Comparison of ENCODE assay signal across 8 cellular contexts in genomic region chr16:3716831-3717234, GRCh38. TPM values are rescaled to one million over a fixed set of nuclear protein-coding genes. Genes with fewer than 3 reads are reported as not detected.
A peak's percentile ranks its signal among the peaks of the same experiment; 100 is the strongest.
DNase-seq lines count a peak whose midpoint lies in the region; ATAC-seq and TF ChIP-seq lines count a peak whose summit lies in the region.

No MANE protein-coding gene starts in this region.

- H3K36me3 Mint-ChIP-seq in Calu3 (ENCODE audit: insufficient read depth, unreplicated experiment) (peaks cover 56% of the 10 kb centered on the region), endodermal cell (ENCODE audit: low read depth) (peaks cover 16% of the 10 kb centered on the region), naive B cell (no peaks in the 10 kb centered on the region)

- TF ChIP-seq CTCF in Calu3 (IDR thresholded peaks at IDR 0.05; ENCODE audit: unreplicated experiment) (no peak), WERI-Rb-1 (IDR thresholded peaks at IDR 0.05; ENCODE audit: low read depth, low read length) (no peak), endodermal cell (conservative IDR thresholded peaks at IDR 0.05) (no peak), testis (IDR thresholded peaks at IDR 0.05) (no peak)

- no peaks in the 10 kb centered on the region for H3K9me3 Mint-ChIP-seq in Calu3 (ENCODE audit: low read depth, unreplicated experiment)
- no peaks in the 10 kb centered on the region for H3K9me3 Mint-ChIP-seq in endodermal cell
- no peaks in the 10 kb centered on the region for H3K9me3 Mint-ChIP-seq in naive B cell

- H3K27ac ChIP-seq in WERI-Rb-1 (peak overlapping the region; percentile 92), endodermal cell (ENCODE audit: low read depth, low read length) (peak overlapping the region; percentile 47), testis (peak overlapping the region; percentile 63 to 70)

- no peak for TF ChIP-seq POLR2A in testis (IDR thresholded peaks at IDR 0.05)

- intact Hi-C loops in Calu3 (cut with micrococcal nuclease; ENCODE audit: unreplicated experiment) = no loop called here
- intact Hi-C loops in testis (cut with DNase I; ENCODE audit: low total_unique reads) = no loop called here

- peak overlapping the region; percentile 72 for H3K27ac Mint-ChIP-seq in Calu3 (ENCODE audit: unreplicated experiment)
- H3K27ac Mint-ChIP-seq in endodermal cell = peak overlapping the region; percentile 91
- peak overlapping the region in 5 of 6 donors; percentile 61 to 93 (median 82) for H3K27ac Mint-ChIP-seq in naive B cell

- H3K27me3 ChIP-seq in WERI-Rb-1 (ENCODE audit: insufficient read depth, low read depth, severe bottlenecking) = no peaks in the 10 kb centered on the region
- H3K27me3 ChIP-seq in endodermal cell (ENCODE audit: control insufficient read depth, insufficient read depth, low read length, poor library complexity, severe bottlenecking) = no peaks in the 10 kb centered on the region
- H3K27me3 ChIP-seq in testis = no peaks in the 10 kb centered on the region

- H3K9me3 ChIP-seq in WERI-Rb-1 (ENCODE audit: severe bottlenecking) = no peaks in the 10 kb centered on the region
- no peaks in the 10 kb centered on the region for H3K9me3 ChIP-seq in endodermal cell (ENCODE audit: control insufficient read depth, low read length)
- no peaks in the 10 kb centered on the region for H3K9me3 ChIP-seq in testis

- DNase-seq in Calu3 (peak; percentile 46), HuH-7 (ENCODE audit: low spot score) (peak; percentile 36), WERI-Rb-1 (peak; percentile 47), endodermal cell (peak; percentile 70), naive B cell (no peak), testis (peak; percentile 38), NCI-H1105 treated with DMSO at 0.1 percent for 48 hours (lab: John Stamatoyannopoulos, UW) (no peak)

- H3K4me1 ChIP-seq in endodermal cell (ENCODE audit: control insufficient read depth, insufficient read depth, low read length) (no peaks in the 10 kb centered on the region), testis (peaks cover 14% of the 10 kb centered on the region)

- H3K4me3 ChIP-seq in WERI-Rb-1 (ENCODE audit: low read depth, low read length) (peak overlapping the region; percentile 97), endodermal cell (ENCODE audit: low read length) (peak overlapping the region; percentile 94), testis (peak overlapping the region; percentile 91 to 94)

- H3K27me3 Mint-ChIP-seq in Calu3 (ENCODE audit: unreplicated experiment) = no peaks in the 10 kb centered on the region
- H3K27me3 Mint-ChIP-seq in endodermal cell (ENCODE audit: insufficient read depth) = no peaks in the 10 kb centered on the region
- no peaks in the 10 kb centered on the region for H3K27me3 Mint-ChIP-seq in naive B cell

- peaks cover 40% of the 10 kb centered on the region for H3K4me1 Mint-ChIP-seq in Calu3 (ENCODE audit: low read depth, unreplicated experiment)
- peaks cover 25% of the 10 kb centered on the region for H3K4me1 Mint-ChIP-seq in endodermal cell
- peaks cover 16 to 46% (median 20%) of the 10 kb centered on the region in 3 donors for H3K4me1 Mint-ChIP-seq in naive B cell

- H3K36me3 ChIP-seq in WERI-Rb-1 (peaks cover 40% of the 10 kb centered on the region), endodermal cell (ENCODE audit: control insufficient read depth, insufficient read depth, low read length) (no peaks in the 10 kb centered on the region), testis (ENCODE audit: low read depth, missing control alignments) (no peaks in the 10 kb centered on the region)

- peak overlapping the region; percentile 92 for H3K9ac ChIP-seq in endodermal cell (ENCODE audit: extremely low read depth, low read length, poor library complexity, severe bottlenecking)

- H3K4me3 Mint-ChIP-seq in Calu3 (ENCODE audit: low read depth, unreplicated experiment) (peak overlapping the region; percentile 95), endodermal cell (peak overlapping the region; percentile 88), naive B cell (peak overlapping the region; percentile 80 to 96 (median 90))

- ATAC-seq in GM19463 (IDR thresholded peaks at IDR 0.05; ENCODE audit: unreplicated experiment) = peak; percentile 14
- peak; percentile 15 for ATAC-seq in naive B cell (ENCODE audit: low read depth in 2 of 2)

- CTCF ChIA-PET in Calu3 (lab: Charles Lee) = interaction anchor here (0.7 kb wide), 1 partner anchor 20 kb away, joined by 4 read pairs; no protein-coding TSS in a partner anchor

- WGBS in endodermal cell (ENCODE audit: insufficient coverage in 1 of 2, insufficient read length in 1 of 2), 2 experiments = 1 to 2% methylated on average over 24 to 34 of the region's 34 CpGs
- 0% methylated on average over 16 to 34 of the region's 34 CpGs for WGBS in testis, 2 donors

- BruUV-seq in Calu3 (replicated peaks; lab: Mats Ljungman, UMichigan) = no TSS peak

RNA-seq across cellular contexts. Expression of gene TRAP1, which starts 0.5 kb away (rescaled TPM):
- total RNA-seq in Calu3 (2022) = 232 and 244 TPM in 2 replicates
- 100 to 1,000 TPM; 144 to 156 TPM for total RNA-seq in endodermal cell
- polyA plus RNA-seq in endodermal cell (2013, experiment 1 of 2) = 114 TPM
- 102 TPM for polyA plus RNA-seq in endodermal cell (2013, experiment 2 of 2)
- polyA plus RNA-seq in naive B cell (ENCODE audit: low read depth in 6 of 6) = 10 to 100 TPM; 31.2 to 54.4 (median 39.8) TPM
- total RNA-seq in testis = 100 to 1,000 TPM; 131 to 140 TPM
- polyA plus RNA-seq in testis (ENCODE audit: insufficient read depth, low read depth, low replicate concordance) = 80.0 TPM

Comparison
In these comparisons a context has a peak if more than half of its experiments do, and no peak if none do; other contexts are left out.
1. DNase-seq: peak in Calu3 (single experiment), HuH-7 (single experiment), WERI-Rb-1 (single experiment), endodermal cell (single experiment) and testis (single experiment); none in naive B cell (single experiment) and NCI-H1105 treated with DMSO at 0.1 percent for 48 hours (single experiment).
2. Peak in every context shown above with its lines, with median percentiles within 50 percentile points of each other: H3K27ac Mint-ChIP-seq, H3K4me3 Mint-ChIP-seq, H3K27ac ChIP-seq and H3K4me3 ChIP-seq.